8 cellular contexts compared by ENCODE assay signal in genomic region chrX:135974279-135974856, GRCh38. TPM values are rescaled to one million over a fixed set of nuclear protein-coding genes. Genes with fewer than 3 reads are reported as not detected.
A peak's percentile ranks its signal among the peaks of the same experiment; 100 is the strongest.
DNase-seq lines count a peak whose midpoint lies in the region; ATAC-seq and TF ChIP-seq lines count a peak whose summit lies in the region.

No MANE protein-coding gene starts in this region.

- H3K9me3 ChIP-seq in right atrium auricular region (no peaks in the 10 kb centered on the region), uterus (no peaks in the 10 kb centered on the region)

- H3K27me3 ChIP-seq in right atrium auricular region (peaks cover 0 to 4% of the 10 kb centered on the region in 2 donors), uterus (no peaks in the 10 kb centered on the region)

- intact Hi-C loops in uterus (cut with DNase I; ENCODE audit: low total_unique reads), result no loop called here

- H3K4me3 ChIP-seq in right atrium auricular region (peak overlapping the region; percentile 26 to 43), uterus (peak overlapping the region; percentile 27 to 38)

- peak; percentile 84 for DNase-seq in NK-92 treated with Interleukin-12 subunit alpha and Interleukin-12 subunit beta, amount 100 ng/mL, for 24 hours (lab: John Stamatoyannopoulos, UW)
- DNase-seq in NK-92 (lab: John Stamatoyannopoulos, UW; ENCODE audit: unreplicated experiment) (no peak), RPMI7951 (ENCODE audit: low read depth) (peak; percentile 54), right atrium auricular region (ENCODE audit: low spot score) (peak; percentile 62), putamen (ENCODE audit: low spot score) (peak; percentile 72), uterus (peak; percentile 68 to 84)
- DNase-seq in activated naive CD8-positive, alpha-beta T cell treated with anti-CD3 and anti-CD28 coated beads, Interleukin-2, amount 50 U/mL, for 16 hours (ENCODE audit: low read depth, low spot score), result peak; percentile 29

- TF ChIP-seq POLR2A in uterus (IDR thresholded peaks at IDR 0.05), result no peak

- TF ChIP-seq CTCF in right atrium auricular region (IDR thresholded peaks at IDR 0.05) (no peak), uterus (IDR thresholded peaks at IDR 0.05) (no peak)

- ATAC-seq in HG03469 (IDR thresholded peaks at IDR 0.05; ENCODE audit: unreplicated experiment), result no peak

- H3K4me1 ChIP-seq in right atrium auricular region (peaks cover 0 to 13% of the 10 kb centered on the region in 2 donors), uterus (no peaks in the 10 kb centered on the region)

- H3K27ac ChIP-seq in right atrium auricular region, result peak overlapping the region in 1 of 2 donors; percentile 49
- H3K27ac ChIP-seq in uterus, result peak overlapping the region in 1 of 2 donors; percentile 79

- H3K36me3 ChIP-seq in right atrium auricular region, result no peaks in the 10 kb centered on the region
- no peaks in the 10 kb centered on the region for H3K36me3 ChIP-seq in uterus

RNA-seq across cellular contexts. Expression of gene MMGT1, which starts 0.6 kb away (rescaled TPM):
- 19.8 and 28.0 TPM in 2 replicates for total RNA-seq in RPMI7951 (2014; rRNA removed; shearing (Covaris generic))
- total RNA-seq in right atrium auricular region (10 to 100 TPM; 24.0 to 27.6 TPM), uterus (10 to 100 TPM in 3 of 4 donors, 1 to 10 TPM in 1; 5.6 to 42.6 (median 23.1) TPM)

RNA-seq across cellular contexts. Expression of gene SLC9A6, which starts 10.9 kb away (rescaled TPM):
- total RNA-seq in RPMI7951 (2014; rRNA removed; shearing (Covaris generic)), result 12.4 and 12.7 TPM in 2 replicates
- total RNA-seq in right atrium auricular region (10 to 100 TPM; 16.3 to 25.8 TPM), uterus (10 to 100 TPM in 2 of 4 donors, 1 to 10 TPM in 2; 7.9 to 33.5 (median 13.7) TPM)
